In genomic region chr14:75010472-75010871, GRCh38 we compare ENCODE assay signal across 26 cellular contexts. TPM values are rescaled to one million over a fixed set of nuclear protein-coding genes. Genes with fewer than 3 reads are reported as not detected.
A peak's percentile ranks its signal among the peaks of the same experiment; 100 is the strongest.
DNase-seq lines count a peak whose midpoint lies in the region; ATAC-seq and TF ChIP-seq lines count a peak whose summit lies in the region.
"Had no signal": no experiment of that assay in that cellular context is flagged by ENCODE, and none has a peak within 500 bp of the region (broad histone marks: within the 10 kb centered on the region; RNA-seq: fewer than 3 reads in every experiment).

No MANE protein-coding gene starts in this region.

- H3K27me3 ChIP-seq in SK-N-SH (ENCODE audit: insufficient read depth) (no peaks in the 10 kb centered on the region), GM23248 (replicated peaks; ENCODE audit: insufficient read depth) (no peaks in the 10 kb centered on the region), smooth muscle cell (ENCODE audit: low read depth) (no peaks in the 10 kb centered on the region), Peyer's patch (no peaks in the 10 kb centered on the region), PC-9 (ENCODE audit: insufficient read depth, low read depth) (no peaks in the 10 kb centered on the region)
- H3K27me3 ChIP-seq: adrenal gland, BLaER1, dorsolateral prefrontal cortex, upper lobe of right lung had no signal

- H3K36me3 ChIP-seq in SK-N-SH (replicated peaks in 1 of 2; ENCODE audit: control insufficient read depth in 1 of 2, insufficient read depth in 2 of 2, low read length in 1 of 2) = peaks cover 64 to 80% of the 10 kb centered on the region in 2 experiments
- H3K36me3 ChIP-seq in GM23248 (ENCODE audit: low read depth) = peaks cover 36% of the 10 kb centered on the region
- H3K36me3 ChIP-seq in smooth muscle cell (ENCODE audit: low read depth) = peaks cover under 1% of the 10 kb centered on the region
- peaks cover 0 to 77% (median 5%) of the 10 kb centered on the region in 3 donors for H3K36me3 ChIP-seq in Peyer's patch
- peaks cover 53% of the 10 kb centered on the region for H3K36me3 ChIP-seq in PC-9 (ENCODE audit: low read depth)

- intact Hi-C loops in PC-9 (cut with micrococcal nuclease; ENCODE audit: unreplicated experiment) = no loop called here

- TF ChIP-seq CTCF in SK-N-SH (IDR thresholded peaks at IDR 0.05) (no peak), smooth muscle cell (IDR thresholded peaks at IDR 0.05; ENCODE audit: borderline replicate concordance, insufficient read depth, poor library complexity, severe bottlenecking) (no peak), Peyer's patch (IDR thresholded peaks at IDR 0.05) (no peak), PC-9 (conservative IDR thresholded peaks at IDR 0.05) (no peak)

- DNase-seq in SK-N-SH (no peak), GM23248 (peak; percentile 51), fibroblast of gingiva (ENCODE audit: low read depth) (peak; percentile 86), smooth muscle cell (lab: John Stamatoyannopoulos, UW; ENCODE audit: unreplicated experiment) (no peak), Peyer's patch (no peak), PC-9 (no peak)
- DNase-seq: 8988T; activated CD4-positive, alpha-beta T cell treated with anti-CD3 and anti-CD28 coated beads for 4 hours; activated gamma-delta T cell; dorsolateral prefrontal cortex; left cardiac atrium; mesendoderm; MV-4-11; NCI-H1694 treated with DMSO at 0.1 percent for 48 hours; NCI-H82; SIG-M5; stimulated activated CD4-positive, alpha-beta T cell treated with anti-CD3 and anti-CD28 coated beads, Interleukin-2, amount 100 ng/mL, for 48 hours; T-helper 1 cell; upper lobe of right lung had no signal

- peaks cover 0 to 15% of the 10 kb centered on the region in 2 experiments; a peak in 2 of 4 replicates for H3K4me1 ChIP-seq in SK-N-SH (ENCODE audit: control insufficient read depth in 1 of 2, insufficient read depth in 2 of 2, low read depth in 1 of 2, low read length in 1 of 2)
- H3K4me1 ChIP-seq in GM23248 (ENCODE audit: insufficient read depth) = peaks cover 28% of the 10 kb centered on the region
- H3K4me1 ChIP-seq in smooth muscle cell (ENCODE audit: low read depth) = no peaks in the 10 kb centered on the region
- no peaks in the 10 kb centered on the region for H3K4me1 ChIP-seq in Peyer's patch
- no peaks in the 10 kb centered on the region for H3K4me1 ChIP-seq in PC-9 (replicated peaks; ENCODE audit: insufficient read depth)
- H3K4me1 ChIP-seq: BLaER1, upper lobe of right lung had no signal

- no peak for TF ChIP-seq RAD21 in SK-N-SH (IDR thresholded peaks at IDR 0.05; ENCODE audit: low read length)

- no peak overlapping the region for H3K4me3 ChIP-seq in SK-N-SH (ENCODE audit: low read depth in 2 of 2, low read length in 1 of 2)
- no peak overlapping the region for H3K4me3 ChIP-seq in GM23248
- H3K4me3 ChIP-seq in smooth muscle cell = no peak overlapping the region
- H3K4me3 ChIP-seq in Peyer's patch = no peak overlapping the region
- no peak overlapping the region for H3K4me3 ChIP-seq in PC-9
- H3K4me3 ChIP-seq: adrenal gland, BLaER1, dorsolateral prefrontal cortex, K562, skin epidermis, upper lobe of right lung had no signal

- CTCF ChIA-PET in SK-N-SH (lab: Yijun Ruan, JAX) = interaction anchor here (0.6 to 1.4 kb wide), 3 partner anchors 8 to 105 kb away, joined by 3 read pairs; no protein-coding TSS in a partner anchor
- CTCF ChIA-PET in PC-9 (lab: Charles Lee) = no interaction called here

- H4K20me1 ChIP-seq in SK-N-SH (ENCODE audit: insufficient read depth) = no peaks in the 10 kb centered on the region
- no peaks in the 10 kb centered on the region for H4K20me1 ChIP-seq in GM23248 (ENCODE audit: insufficient read depth)
- H4K20me1 ChIP-seq in smooth muscle cell (ENCODE audit: low read depth) = no peaks in the 10 kb centered on the region
- H4K20me1 ChIP-seq in PC-9 (ENCODE audit: insufficient read depth) = no peaks in the 10 kb centered on the region

- no peak for TF ChIP-seq POLR2A in Peyer's patch (IDR thresholded peaks at IDR 0.05)

- H3K4me2 ChIP-seq in SK-N-SH = 0 out of 2 replicates have a peak overlapping the region, but pooled peaks have one; percentile 70
- peak overlapping the region; percentile 81 for H3K4me2 ChIP-seq in GM23248 (ENCODE audit: unreplicated experiment)
- no peak overlapping the region for H3K4me2 ChIP-seq in smooth muscle cell
- no peak overlapping the region for H3K4me2 ChIP-seq in PC-9
- H3K4me2 ChIP-seq: BLaER1 had no signal

- H3K79me2 ChIP-seq in SK-N-SH (ENCODE audit: insufficient read depth) (peaks cover 9% of the 10 kb centered on the region; the same call in 1 of the 2 replicates), GM23248 (ENCODE audit: insufficient read depth) (peaks cover 21% of the 10 kb centered on the region; the same call in 1 of the 2 replicates), smooth muscle cell (ENCODE audit: low read depth) (no peaks in the 10 kb centered on the region), PC-9 (ENCODE audit: low read depth) (no peaks in the 10 kb centered on the region)

- H3F3A ChIP-seq in SK-N-SH (replicated peaks; ENCODE audit: insufficient read depth) = peaks cover 34% of the 10 kb centered on the region
- H3F3A ChIP-seq in GM23248 (ENCODE audit: insufficient read depth) = peaks cover 42% of the 10 kb centered on the region
- H3F3A ChIP-seq in smooth muscle cell (ENCODE audit: low read depth) = peaks cover 27% of the 10 kb centered on the region
- H3F3A ChIP-seq in PC-9 (ENCODE audit: insufficient read depth, low read depth) = peaks cover 49% of the 10 kb centered on the region; the same call in 1 of the 2 replicates

- TF ChIP-seq EP300 in SK-N-SH (IDR thresholded peaks at IDR 0.05; ENCODE audit: borderline replicate concordance in 1 of 2, low read depth in 1 of 2, low read length in 1 of 2) = no peak

- no peaks in the 10 kb centered on the region for H3K9me2 ChIP-seq in SK-N-SH
- H3K9me2 ChIP-seq in GM23248 (ENCODE audit: insufficient read depth) = no peaks in the 10 kb centered on the region
- H3K9me2 ChIP-seq in PC-9 (ENCODE audit: insufficient read depth) = no peaks in the 10 kb centered on the region

- ATAC-seq in SK-N-SH treated with all-trans-retinoic acid at 6 μM for 48 hours (no peak), GM21367 (IDR thresholded peaks at IDR 0.05; ENCODE audit: unreplicated experiment) (no peak)
- ATAC-seq: K562, upper lobe of right lung had no signal

- POLR2A ChIA-PET in SK-N-SH (lab: Yijun Ruan, JAX) = no interaction called here
- POLR2A ChIA-PET in PC-9 (lab: Charles Lee; ENCODE audit: unreplicated experiment) = interaction anchor here (0.6 kb wide), 1 partner anchor 77 kb away, joined by 3 read pairs; no protein-coding TSS in a partner anchor

- no peak overlapping the region for H2AFZ ChIP-seq in SK-N-SH (ENCODE audit: low read depth)
- H2AFZ ChIP-seq in GM23248 = no peak overlapping the region
- H2AFZ ChIP-seq in smooth muscle cell (ENCODE audit: low read depth) = no peak overlapping the region
- H2AFZ ChIP-seq in PC-9 = no peak overlapping the region

- H3K9me3 ChIP-seq in SK-N-SH (no peaks in the 10 kb centered on the region), GM23248 (ENCODE audit: low read depth) (no peaks in the 10 kb centered on the region), smooth muscle cell (replicated peaks; ENCODE audit: low read depth) (no peaks in the 10 kb centered on the region), Peyer's patch (no peaks in the 10 kb centered on the region), PC-9 (ENCODE audit: insufficient read depth, low read depth) (no peaks in the 10 kb centered on the region)
- H3K9me3 ChIP-seq: adrenal gland, BLaER1, upper lobe of right lung had no signal

- H3K9ac ChIP-seq in SK-N-SH (no peak overlapping the region), GM23248 (no peak overlapping the region), smooth muscle cell (ENCODE audit: low read depth) (no peak overlapping the region)
- H3K9ac ChIP-seq: BLaER1 had no signal

- no TSS peak for BruUV-seq in PC-9 (replicated peaks; lab: Mats Ljungman, UMichigan)

- peak overlapping the region in 1 of 2 experiments; percentile 88; a peak in 3 of 4 replicates for H3K27ac ChIP-seq in SK-N-SH (ENCODE audit: low read depth in 2 of 2, low read length in 1 of 2)
- peak overlapping the region; percentile 63 for H3K27ac ChIP-seq in GM23248
- H3K27ac ChIP-seq in smooth muscle cell (ENCODE audit: low read depth) = peak overlapping the region; percentile 60
- no peak overlapping the region for H3K27ac ChIP-seq in Peyer's patch
- no peak overlapping the region for H3K27ac ChIP-seq in PC-9
- H3K27ac ChIP-seq: BLaER1, epithelial cell of prostate, upper lobe of right lung had no signal

- in situ Hi-C loops in GM23248 (cut with MboI) = no loop called here

RNA-seq across cellular contexts. Expression of gene EIF2B2, which starts 7.8 kb away (rescaled TPM):
- polyA plus RNA-seq in SK-N-SH (2012; rRNA removed) (111 and 125 TPM in 2 replicates), GM23248 (2016; fragmentation: Nextera tagmentation; extraction: Ambion mirVana) (50.2 and 55.0 TPM in 2 replicates), smooth muscle cell (64.3 and 71.2 TPM in 2 replicates)
- 96.3 and 101 TPM in 2 replicates for polyA plus RNA-seq in SK-N-SH (2012; cell fraction: cytosol; rRNA removed)
- 86.6 and 105 TPM in 2 replicates for polyA plus RNA-seq in SK-N-SH (2012; cell fraction: nucleus; rRNA removed)
- total RNA-seq in GM23248 (2014; rRNA removed; shearing (Covaris generic)) = 18.6 and 40.6 TPM in 2 replicates
- total RNA-seq in smooth muscle cell (38.0 and 47.4 TPM in 2 replicates), Peyer's patch (10 to 100 TPM; 32.3 to 38.6 (median 34.7) TPM), PC-9 (2021) (131 and 139 TPM in 2 replicates)

RNA-seq across cellular contexts. Expression of gene MLH3, which starts 40.8 kb away (rescaled TPM):
- polyA plus RNA-seq in SK-N-SH (2012; rRNA removed) = 3.8 and 4.7 TPM in 2 replicates
- polyA plus RNA-seq in SK-N-SH (2012; cell fraction: cytosol; rRNA removed) = 2.9 and 3.8 TPM in 2 replicates
- 12.6 and 15.9 TPM in 2 replicates for polyA plus RNA-seq in SK-N-SH (2012; cell fraction: nucleus; rRNA removed)
- 12.3 and 19.9 TPM in 2 replicates for total RNA-seq in GM23248 (2014; rRNA removed; shearing (Covaris generic))
- polyA plus RNA-seq in GM23248 (2016; fragmentation: Nextera tagmentation; extraction: Ambion mirVana) = 7.3 and 10.8 TPM in 2 replicates
- total RNA-seq in smooth muscle cell = 18.9 and 23.5 TPM in 2 replicates
- polyA plus RNA-seq in smooth muscle cell = 9.6 and 11.5 TPM in 2 replicates
- total RNA-seq in Peyer's patch = 10 to 100 TPM; 40.6 to 57.0 (median 48.5) TPM
- total RNA-seq in PC-9 (2021) = 47.6 and 48.7 TPM in 2 replicates

RNA-seq across cellular contexts. Expression of gene ACYP1, which starts 53.4 kb away (rescaled TPM):
- polyA plus RNA-seq in SK-N-SH (2012; rRNA removed) = 53.5 and 70.1 TPM in 2 replicates
- 86.5 and 95.9 TPM in 2 replicates for polyA plus RNA-seq in SK-N-SH (2012; cell fraction: cytosol; rRNA removed)
- 26.7 and 40.9 TPM in 2 replicates for polyA plus RNA-seq in SK-N-SH (2012; cell fraction: nucleus; rRNA removed)
- 5.7 and 7.3 TPM in 2 replicates for total RNA-seq in GM23248 (2014; rRNA removed; shearing (Covaris generic))
- 18.0 and 19.3 TPM in 2 replicates for polyA plus RNA-seq in GM23248 (2016; fragmentation: Nextera tagmentation; extraction: Ambion mirVana)
- total RNA-seq in smooth muscle cell = 6.9 and 12.2 TPM in 2 replicates
- 14.9 and 17.3 TPM in 2 replicates for polyA plus RNA-seq in smooth muscle cell
- total RNA-seq in Peyer's patch = 10 to 100 TPM; 15.7 to 36.4 (median 25.0) TPM
- 46.5 and 98.9 TPM in 2 replicates for total RNA-seq in PC-9 (2021)

RNA-seq across cellular contexts. Expression of gene PGF, which starts 55.1 kb away (rescaled TPM):
- polyA plus RNA-seq in SK-N-SH (2012; rRNA removed) (2.3 and 4.4 TPM in 2 replicates), GM23248 (2016; fragmentation: Nextera tagmentation; extraction: Ambion mirVana) (1.1 and 2.1 TPM in 2 replicates), smooth muscle cell (30.6 and 32.2 TPM in 2 replicates)
- polyA plus RNA-seq in SK-N-SH (2012; cell fraction: cytosol; rRNA removed) = 2.0 and 3.5 TPM in 2 replicates
- polyA plus RNA-seq in SK-N-SH (2012; cell fraction: nucleus; rRNA removed) = 2.6 and 3.5 TPM in 2 replicates
- 1.5 and 1.8 TPM in 2 replicates for total RNA-seq in GM23248 (2014; rRNA removed; shearing (Covaris generic))
- total RNA-seq in smooth muscle cell (15.4 and 17.8 TPM in 2 replicates), Peyer's patch (10 to 100 TPM in 2 of 4 donors, 1 to 10 TPM in 2; 7.3 to 28.1 (median 10.8) TPM), PC-9 (2021) (8.9 and 11.7 TPM in 2 replicates)

RNA-seq across cellular contexts. Expression of gene ZC2HC1C, which starts 59.0 kb away (rescaled TPM):
- 1.2 and 1.4 TPM in 2 replicates for polyA plus RNA-seq in SK-N-SH (2012; rRNA removed)
- polyA plus RNA-seq in SK-N-SH (2012; cell fraction: cytosol; rRNA removed) = 1.2 TPM in 2 replicates
- 1.2 and 2.8 TPM in 2 replicates for polyA plus RNA-seq in SK-N-SH (2012; cell fraction: nucleus; rRNA removed)
- total RNA-seq in GM23248 (2014; rRNA removed; shearing (Covaris generic)) = 2.8 and 5.3 TPM in 2 replicates
- 1.0 TPM in 2 replicates for polyA plus RNA-seq in GM23248 (2016; fragmentation: Nextera tagmentation; extraction: Ambion mirVana)
- 0.18 and 0.31 TPM in 2 replicates for total RNA-seq in smooth muscle cell
- 0.53 and 2.6 TPM in 2 replicates for polyA plus RNA-seq in smooth muscle cell
- 10 to 100 TPM in 3 of 4 donors, 1 to 10 TPM in 1; 9.2 to 18.3 (median 14.9) TPM for total RNA-seq in Peyer's patch
- total RNA-seq in PC-9 (2021) = 11.9 and 13.8 TPM in 2 replicates

Comparison
In these comparisons a context has a peak if more than half of its experiments do, and no peak if none do; other contexts are left out.
1. DNase-seq: peak in GM23248 (single experiment) and fibroblast of gingiva (single experiment); none in SK-N-SH (single experiment), smooth muscle cell (single experiment), Peyer's patch (0 of 3) and PC-9 (0 of 2).
2. H3K27ac ChIP-seq: peak in GM23248 (single experiment) and smooth muscle cell (single experiment); none in Peyer's patch (0 of 4) and PC-9 (single experiment).
3. H3K4me2 ChIP-seq: peak in SK-N-SH (single experiment) and GM23248 (single experiment); none in smooth muscle cell (single experiment) and PC-9 (single experiment).